ENCODE assay signal across 1 cellular context in the genomic region with DNA sequence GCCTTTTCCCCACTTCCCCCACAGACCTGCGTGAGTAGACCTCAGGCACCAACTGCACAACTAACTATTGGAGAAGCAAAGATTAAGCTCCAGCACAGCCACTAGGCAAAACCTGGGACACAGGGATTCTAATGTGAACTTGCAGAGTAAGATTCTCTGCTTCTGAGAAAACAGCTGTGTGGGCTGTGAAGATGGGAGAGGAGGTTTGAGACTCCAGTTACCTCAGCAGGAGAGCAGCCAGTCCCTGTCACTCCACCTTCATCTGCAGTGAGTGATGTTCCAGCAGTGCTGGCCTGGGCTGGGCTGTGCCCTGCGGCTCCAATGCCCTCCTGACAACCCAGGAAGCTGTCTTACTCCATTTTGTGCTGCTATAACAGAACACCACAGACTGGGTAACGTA.
TF ChIP-seq lines count a peak whose summit lies in the region.

No MANE protein-coding gene starts in this region.

TF ChIP-seq in HepG2, 621 proteins besides CTCF, POLR2A, EP300 and RAD21:
- TF ChIP-seq ZNF878 (CRISPR knock-in tag; IDR thresholded peaks at IDR 0.05): no peak
- TF ChIP-seq, protein P1, sequence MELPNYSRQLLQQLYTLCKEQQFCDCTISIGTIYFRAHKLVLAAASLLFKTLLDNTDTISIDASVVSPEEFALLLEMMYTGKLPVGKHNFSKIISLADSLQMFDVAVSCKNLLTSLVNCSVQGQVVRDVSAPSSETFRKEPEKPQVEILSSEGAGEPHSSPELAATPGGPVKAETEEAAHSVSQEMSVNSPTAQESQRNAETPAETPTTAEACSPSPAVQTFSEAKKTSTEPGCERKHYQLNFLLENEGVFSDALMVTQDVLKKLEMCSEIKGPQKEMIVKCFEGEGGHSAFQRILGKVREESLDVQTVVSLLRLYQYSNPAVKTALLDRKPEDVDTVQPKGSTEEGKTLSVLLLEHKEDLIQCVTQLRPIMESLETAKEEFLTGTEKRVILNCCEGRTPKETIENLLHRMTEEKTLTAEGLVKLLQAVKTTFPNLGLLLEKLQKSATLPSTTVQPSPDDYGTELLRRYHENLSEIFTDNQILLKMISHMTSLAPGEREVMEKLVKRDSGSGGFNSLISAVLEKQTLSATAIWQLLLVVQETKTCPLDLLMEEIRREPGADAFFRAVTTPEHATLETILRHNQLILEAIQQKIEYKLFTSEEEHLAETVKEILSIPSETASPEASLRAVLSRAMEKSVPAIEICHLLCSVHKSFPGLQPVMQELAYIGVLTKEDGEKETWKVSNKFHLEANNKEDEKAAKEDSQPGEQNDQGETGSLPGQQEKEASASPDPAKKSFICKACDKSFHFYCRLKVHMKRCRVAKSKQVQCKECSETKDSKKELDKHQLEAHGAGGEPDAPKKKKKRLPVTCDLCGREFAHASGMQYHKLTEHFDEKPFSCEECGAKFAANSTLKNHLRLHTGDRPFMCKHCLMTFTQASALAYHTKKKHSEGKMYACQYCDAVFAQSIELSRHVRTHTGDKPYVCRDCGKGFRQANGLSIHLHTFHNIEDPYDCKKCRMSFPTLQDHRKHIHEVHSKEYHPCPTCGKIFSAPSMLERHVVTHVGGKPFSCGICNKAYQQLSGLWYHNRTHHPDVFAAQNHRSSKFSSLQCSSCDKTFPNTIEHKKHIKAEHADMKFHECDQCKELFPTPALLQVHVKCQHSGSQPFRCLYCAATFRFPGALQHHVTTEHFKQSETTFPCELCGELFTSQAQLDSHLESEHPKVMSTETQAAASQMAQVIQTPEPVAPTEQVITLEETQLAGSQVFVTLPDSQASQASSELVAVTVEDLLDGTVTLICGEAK (IDR thresholded peaks at IDR 0.05): no peak
- TF ChIP-seq, protein P1 (CRISPR knock-in tag; IDR thresholded peaks at IDR 0.05): 0 out of 2 replicates have a peak, but pooled peaks have one; percentile 1
- TF ChIP-seq ZBTB1 (CRISPR knock-in tag; IDR thresholded peaks at IDR 0.05; ENCODE audit: borderline replicate concordance): no peak
